Comparison of ENCODE assay signal across 29 cellular contexts in the genomic region with DNA sequence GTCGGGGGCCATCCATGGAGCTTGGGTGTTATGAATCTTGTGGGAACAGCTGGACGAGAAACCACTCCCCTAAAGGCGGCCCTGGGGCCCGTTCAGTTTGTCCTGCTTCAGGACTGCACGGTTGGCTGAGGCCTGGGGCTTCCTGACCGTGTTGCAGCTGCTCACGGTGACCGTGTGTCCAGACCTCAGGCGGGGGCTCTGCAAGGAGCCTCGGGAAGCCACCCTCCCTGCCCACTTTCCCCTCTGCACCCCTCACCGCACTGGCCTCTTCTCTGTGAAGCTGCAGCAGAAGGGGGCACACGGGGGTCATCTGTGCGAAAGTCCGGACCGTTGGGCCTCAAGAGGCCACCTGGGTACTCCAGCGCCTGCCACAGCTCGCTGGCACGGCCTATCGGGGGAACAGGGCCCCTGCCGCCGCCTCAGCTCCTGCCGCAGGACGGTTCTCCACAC. TPM values are rescaled to one million over a fixed set of nuclear protein-coding genes. Genes with fewer than 3 reads are reported as not detected.
"Had no signal": no experiment of that assay in that cellular context is flagged by ENCODE, and none has a peak within 500 bp of the region (broad histone marks: within the 10 kb centered on the region; RNA-seq: fewer than 3 reads in every experiment).

No MANE protein-coding gene starts in this region.

- DNase-seq: activated CD4-positive, alpha-beta memory T cell treated with anti-CD3 and anti-CD28 coated beads for 36 hours; activated CD4-positive, alpha-beta T cell treated with anti-CD3 and anti-CD28 coated beads for 48 hours; activated effector memory CD4-positive, alpha-beta T cell treated with anti-CD3 and anti-CD28 coated beads, Interleukin-2, amount 50 U/mL, for 16 hours; activated naive CD4-positive, alpha-beta T cell treated with anti-CD3 and anti-CD28 coated beads, Interleukin-2, amount 50 U/mL, for 16 hours; brain microvascular endothelial cell; central memory CD4-positive, alpha-beta T cell; effector memory CD4-positive, alpha-beta T cell; foreskin melanocyte; hippocampal formation; kidney glomerular epithelial cell; mesendoderm; retina; stimulated activated CD4-positive, alpha-beta T cell treated with anti-CD3 and anti-CD28 coated beads, Interleukin-1b, Interleukin-23, amount 100 ng/mL, for 48 hours; substantia nigra; thyroid gland had no signal

- H3K4me1 Mint-ChIP-seq: neural crest cell had no signal

- H3K9me3 ChIP-seq: ascending aorta, mucosa of descending colon, thyroid gland had no signal

- H3K27me3 Mint-ChIP-seq: activated CD4-positive, alpha-beta memory T cell treated with anti-CD3 and anti-CD28 coated beads for 36 hours; progenitor cell of endocrine pancreas; stimulated activated naive CD8-positive, alpha-beta T cell treated with anti-CD3 and anti-CD28 coated beads, Interleukin-15, Interleukin-2, amounts not matched to agents 100 ng/mL and 50 ng/mL, for 24 hours had no signal

- H3K27ac ChIP-seq: ascending aorta, brain microvascular endothelial cell, thyroid gland had no signal

- H3K4me3 Mint-ChIP-seq: activated CD4-positive, alpha-beta memory T cell treated with anti-CD3 and anti-CD28 coated beads for 36 hours; neural crest cell; stimulated activated naive CD8-positive, alpha-beta T cell treated with anti-CD3 and anti-CD28 coated beads, Interleukin-15, Interleukin-2, amounts not matched to agents 100 ng/mL and 50 ng/mL, for 24 hours; T-helper 1 cell treated with Interleukin-12 subunit alpha and Interleukin-12 subunit beta and Interleukin-4 antibody, amounts not matched to agents 30 μg/mL and 1 μg/mL, for 36 hours had no signal

- H3K4me1 ChIP-seq: ascending aorta, thyroid gland had no signal

- H3K9me3 Mint-ChIP-seq: activated CD4-positive, alpha-beta memory T cell treated with anti-CD3 and anti-CD28 coated beads for 36 hours; neural crest cell; stimulated activated naive CD8-positive, alpha-beta T cell treated with anti-CD3 and anti-CD28 coated beads, Interleukin-15, Interleukin-2, amounts not matched to agents 100 ng/mL and 50 ng/mL, for 24 hours; T-helper 1 cell treated with Interleukin-12 subunit alpha and Interleukin-12 subunit beta and Interleukin-4 antibody, amounts not matched to agents 30 μg/mL and 1 μg/mL, for 36 hours had no signal

- H3K4me3 ChIP-seq: ascending aorta, mucosa of descending colon, thyroid gland had no signal

- H3K36me3 ChIP-seq: brain microvascular endothelial cell had no signal

- H3K27ac Mint-ChIP-seq: activated CD4-positive, alpha-beta memory T cell treated with anti-CD3 and anti-CD28 coated beads for 36 hours; progenitor cell of endocrine pancreas; stimulated activated naive CD8-positive, alpha-beta T cell treated with anti-CD3 and anti-CD28 coated beads, Interleukin-15, Interleukin-2, amounts not matched to agents 100 ng/mL and 50 ng/mL, for 24 hours; T-helper 1 cell treated with Interleukin-12 subunit alpha and Interleukin-12 subunit beta and Interleukin-4 antibody, amounts not matched to agents 30 μg/mL and 1 μg/mL, for 36 hours had no signal

- H3K27me3 ChIP-seq: ascending aorta, brain microvascular endothelial cell, thyroid gland had no signal

RNA-seq across cellular contexts. Expression of a gene that starts 29.8 kb away (rescaled TPM):
- total RNA-seq: activated CD4-positive, alpha-beta memory T cell treated with anti-CD3 and anti-CD28 coated beads for 36 hours; ascending aorta; dermis microvascular lymphatic vessel endothelial cell; endothelial cell of umbilical vein; esophagus mucosa; lower leg skin; mucosa of descending colon; neural crest cell; omental fat pad; progenitor cell of endocrine pancreas; skeletal muscle tissue; thyroid gland; ureter had no signal
- polyA plus RNA-seq: adipose tissue, endothelial cell of umbilical vein had no signal
